Comparison of ENCODE assay signal across 8 cellular contexts in the genomic region with DNA sequence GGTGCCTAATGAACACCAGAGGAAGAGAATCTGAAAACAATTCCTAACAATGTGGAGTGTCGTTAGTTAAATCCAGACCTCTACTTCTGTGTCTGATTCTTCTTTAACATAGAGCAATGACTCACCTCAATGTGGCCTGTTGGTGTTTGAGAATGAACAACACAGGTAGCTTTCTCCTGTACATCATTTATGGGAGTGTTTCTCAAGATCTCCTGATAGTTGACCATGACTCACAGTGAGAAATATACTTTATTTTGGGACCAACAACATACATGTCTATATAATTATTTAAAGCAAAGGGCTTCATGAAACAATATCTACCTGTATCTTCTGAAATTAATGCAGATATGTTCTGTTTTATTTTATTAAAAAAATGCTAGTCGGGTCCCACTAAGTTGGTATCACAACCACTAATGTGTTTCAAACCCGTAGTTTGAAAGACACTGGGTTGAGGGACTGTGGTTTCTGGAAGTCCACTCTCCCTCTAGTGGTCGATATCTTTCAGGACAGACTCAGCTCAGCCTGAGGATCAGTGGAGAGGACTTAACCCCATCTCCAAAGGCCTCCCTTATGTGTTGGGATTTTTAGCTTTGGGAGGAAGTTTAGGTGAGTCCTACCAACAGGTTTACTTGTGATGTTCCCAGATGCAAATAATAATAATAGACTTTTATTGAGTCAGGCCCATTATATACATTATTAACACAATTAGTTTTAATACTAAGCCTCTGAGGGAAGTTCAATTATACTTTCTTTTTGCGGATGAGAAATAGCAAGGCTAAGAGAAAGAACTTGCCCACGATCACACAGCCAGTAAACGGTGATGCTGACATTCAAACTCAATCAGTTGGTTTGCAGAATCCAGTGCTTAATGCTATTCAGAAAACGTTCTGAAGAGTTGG.
DNase-seq lines count a peak whose midpoint lies in the region; ATAC-seq lines count a peak whose summit lies in the region.

No MANE protein-coding gene starts in this region.

- no peaks in the 10 kb centered on the region for H3K27me3 ChIP-seq in Karpas-422 (ENCODE audit: low read length)

- H4K20me1 ChIP-seq in Karpas-422 (ENCODE audit: insufficient read depth, low read depth, low read length): no peaks in the 10 kb centered on the region

- CTCF ChIA-PET in activated CD4-positive, alpha-beta memory T cell treated with anti-CD3 and anti-CD28 coated beads for 36 hours (lab: Charles Lee): interaction anchor here (0.8 to 2.0 kb wide), 10 partner anchors 10 to 144 kb away, joined by 3 to 13 read pairs (median 4); no protein-coding TSS in a partner anchor
- CTCF ChIA-PET in activated CD4-positive, alpha-beta memory T cell treated with anti-CD3 and anti-CD28 coated beads, Interleukin-2, amount 10 ng/mL, durations not matched to agents 7 days and 5 days (lab: Charles Lee): interaction anchor here (1.4 to 2.1 kb wide), 3 partner anchors 10 to 118 kb away, joined by 4 to 7 read pairs (median 5); no protein-coding TSS in a partner anchor
- CTCF ChIA-PET in T-cell (lab: Charles Lee): interaction anchor here (0.5 to 1.5 kb wide), 12 partner anchors 63 to 508 kb away, joined by 3 to 14 read pairs (median 4); no protein-coding TSS in a partner anchor

- no peaks in the 10 kb centered on the region for H3K9me2 ChIP-seq in Karpas-422 (replicated peaks; ENCODE audit: insufficient read depth, low read length)

- H3K9ac ChIP-seq in Karpas-422 (ENCODE audit: low read length): no peak overlapping the region

- intact Hi-C loops in activated CD4-positive, alpha-beta memory T cell treated with anti-CD3 and anti-CD28 coated beads for 36 hours (cut with micrococcal nuclease): loop anchor here (1.0 kb wide), 1 partner anchor 64 kb away; no protein-coding TSS in a partner anchor

- peak; percentile 21 for DNase-seq in activated CD4-positive, alpha-beta memory T cell treated with anti-CD3 and anti-CD28 coated beads for 36 hours
- no peak for DNase-seq in activated CD4-positive, alpha-beta memory T cell treated with anti-CD3 and anti-CD28 coated beads, Interleukin-2, amount 10 ng/mL, durations not matched to agents 7 days and 5 days
- DNase-seq in Karpas-422 (peak; percentile 58), T-cell (peak in 9 of 34 experiments; percentile 3 to 19 (median 7)), fibroblast of peridontal ligament (ENCODE audit: extremely low read depth) (peak; percentile 89), NCI-H187 (lab: John Stamatoyannopoulos, UW) (no peak)
- DNase-seq in naive thymus-derived CD8-positive, alpha-beta T cell: peak in 4 of 10 donors; percentile 14 to 40 (median 30)

- no peak overlapping the region for H3K4me3 Mint-ChIP-seq in activated CD4-positive, alpha-beta memory T cell treated with anti-CD3 and anti-CD28 coated beads for 36 hours
- no peak overlapping the region for H3K4me3 Mint-ChIP-seq in activated CD4-positive, alpha-beta memory T cell treated with anti-CD3 and anti-CD28 coated beads, Interleukin-2, amount 10 ng/mL, durations not matched to agents 7 days and 5 days
- H3K4me3 Mint-ChIP-seq in T-cell: no peak overlapping the region
- H3K4me3 Mint-ChIP-seq in naive thymus-derived CD8-positive, alpha-beta T cell: no peak overlapping the region

- POLR2A ChIA-PET in activated CD4-positive, alpha-beta memory T cell treated with anti-CD3 and anti-CD28 coated beads for 36 hours (lab: Charles Lee): no interaction called here
- POLR2A ChIA-PET in activated CD4-positive, alpha-beta memory T cell treated with anti-CD3 and anti-CD28 coated beads, Interleukin-2, amount 10 ng/mL, durations not matched to agents 7 days and 5 days (lab: Charles Lee): no interaction called here
- POLR2A ChIA-PET in T-cell (lab: Charles Lee): interaction anchor here (0.5 to 0.6 kb wide), 2 partner anchors 63 to 78 kb away, joined by 4 to 9 read pairs; no protein-coding TSS in a partner anchor
- POLR2A ChIA-PET in naive thymus-derived CD8-positive, alpha-beta T cell (lab: Charles Lee): interaction anchor here (0.6 to 2.7 kb wide), 5 partner anchors 64 to 146 kb away, joined by 3 to 21 read pairs (median 3); partner anchors contain the start of gene KLF9

- H2AFZ ChIP-seq in Karpas-422 (ENCODE audit: low read length): no peak overlapping the region

- H3K36me3 Mint-ChIP-seq in activated CD4-positive, alpha-beta memory T cell treated with anti-CD3 and anti-CD28 coated beads for 36 hours: no peaks in the 10 kb centered on the region
- H3K36me3 Mint-ChIP-seq in activated CD4-positive, alpha-beta memory T cell treated with anti-CD3 and anti-CD28 coated beads, Interleukin-2, amount 10 ng/mL, durations not matched to agents 7 days and 5 days (ENCODE audit: low read depth): no peaks in the 10 kb centered on the region
- H3K36me3 Mint-ChIP-seq in T-cell: no peaks in the 10 kb centered on the region
- H3K36me3 Mint-ChIP-seq in naive thymus-derived CD8-positive, alpha-beta T cell: no peaks in the 10 kb centered on the region

- no peaks in the 10 kb centered on the region for H3K27me3 Mint-ChIP-seq in activated CD4-positive, alpha-beta memory T cell treated with anti-CD3 and anti-CD28 coated beads for 36 hours
- H3K27me3 Mint-ChIP-seq in activated CD4-positive, alpha-beta memory T cell treated with anti-CD3 and anti-CD28 coated beads, Interleukin-2, amount 10 ng/mL, durations not matched to agents 7 days and 5 days: peaks cover 4% of the 10 kb centered on the region
- peaks cover 0 to 1% of the 10 kb centered on the region in 2 donors for H3K27me3 Mint-ChIP-seq in T-cell
- H3K27me3 Mint-ChIP-seq in naive thymus-derived CD8-positive, alpha-beta T cell: peaks cover 0 to 1% (median 0%) of the 10 kb centered on the region in 5 donors

- H3K4me1 ChIP-seq in Karpas-422 (ENCODE audit: low read length): no peaks in the 10 kb centered on the region

- no peak overlapping the region for H3K27ac ChIP-seq in Karpas-422 (ENCODE audit: low read length)

- peak; percentile 83 for ATAC-seq in GM21529 (IDR thresholded peaks at IDR 0.05; ENCODE audit: unreplicated experiment)
- ATAC-seq in T-cell (replicated peaks in 1 of 4): peak; percentile 68 to 85 (median 74)
- peak; percentile 64 to 96 for ATAC-seq in naive thymus-derived CD8-positive, alpha-beta T cell

- H3K36me3 ChIP-seq in Karpas-422 (ENCODE audit: insufficient read depth, low read length): no peaks in the 10 kb centered on the region

- H3K4me1 Mint-ChIP-seq in activated CD4-positive, alpha-beta memory T cell treated with anti-CD3 and anti-CD28 coated beads for 36 hours (ENCODE audit: low read depth): peaks cover 7% of the 10 kb centered on the region
- peaks cover 3% of the 10 kb centered on the region for H3K4me1 Mint-ChIP-seq in activated CD4-positive, alpha-beta memory T cell treated with anti-CD3 and anti-CD28 coated beads, Interleukin-2, amount 10 ng/mL, durations not matched to agents 7 days and 5 days
- H3K4me1 Mint-ChIP-seq in T-cell: peaks cover 9 to 11% (median 10%) of the 10 kb centered on the region in 3 donors
- H3K4me1 Mint-ChIP-seq in naive thymus-derived CD8-positive, alpha-beta T cell: peaks cover 6 to 33% (median 12%) of the 10 kb centered on the region in 4 donors

- H3K4me3 ChIP-seq in Karpas-422 (ENCODE audit: low read length): no peak overlapping the region

- no peak overlapping the region for H3K4me2 ChIP-seq in Karpas-422 (ENCODE audit: low read depth, low read length, poor library complexity, severe bottlenecking)

- no peak overlapping the region for H3K27ac Mint-ChIP-seq in activated CD4-positive, alpha-beta memory T cell treated with anti-CD3 and anti-CD28 coated beads for 36 hours
- H3K27ac Mint-ChIP-seq in activated CD4-positive, alpha-beta memory T cell treated with anti-CD3 and anti-CD28 coated beads, Interleukin-2, amount 10 ng/mL, durations not matched to agents 7 days and 5 days: no peak overlapping the region
- H3K27ac Mint-ChIP-seq in T-cell: no peak overlapping the region
- peak overlapping the region in 5 of 10 donors; percentile 20 to 80 (median 59) for H3K27ac Mint-ChIP-seq in naive thymus-derived CD8-positive, alpha-beta T cell

- no peaks in the 10 kb centered on the region for H3K9me3 Mint-ChIP-seq in activated CD4-positive, alpha-beta memory T cell treated with anti-CD3 and anti-CD28 coated beads for 36 hours
- no peaks in the 10 kb centered on the region for H3K9me3 Mint-ChIP-seq in activated CD4-positive, alpha-beta memory T cell treated with anti-CD3 and anti-CD28 coated beads, Interleukin-2, amount 10 ng/mL, durations not matched to agents 7 days and 5 days
- no peaks in the 10 kb centered on the region for H3K9me3 Mint-ChIP-seq in T-cell
- H3K9me3 Mint-ChIP-seq in naive thymus-derived CD8-positive, alpha-beta T cell: no peaks in the 10 kb centered on the region

- no peaks in the 10 kb centered on the region for H3K9me3 ChIP-seq in Karpas-422 (ENCODE audit: low read length)

- H3K79me2 ChIP-seq in Karpas-422 (ENCODE audit: low read length): no peaks in the 10 kb centered on the region

Comparison
In these comparisons a context has a peak if more than half of its experiments do, and no peak if none do; other contexts are left out.
1. DNase-seq: peak in activated CD4-positive, alpha-beta memory T cell treated with anti-CD3 and anti-CD28 coated beads for 36 hours (single experiment), Karpas-422 (single experiment) and fibroblast of peridontal ligament (single experiment); none in activated CD4-positive, alpha-beta memory T cell treated with anti-CD3 and anti-CD28 coated beads, Interleukin-2, amount 10 ng/mL, durations not matched to agents 7 days and 5 days (single experiment) and NCI-H187 (0 of 2).
2. POLR2A ChIA-PET loops: an anchor here in T-cell (0.5 to 0.6 kb wide) and naive thymus-derived CD8-positive, alpha-beta T cell (0.6 to 2.7 kb wide); none called in activated CD4-positive, alpha-beta memory T cell treated with anti-CD3 and anti-CD28 coated beads for 36 hours and activated CD4-positive, alpha-beta memory T cell treated with anti-CD3 and anti-CD28 coated beads, Interleukin-2, amount 10 ng/mL, durations not matched to agents 7 days and 5 days.
3. Peak in every context shown above with its lines, with median percentiles within 50 percentile points of each other: ATAC-seq.